ENCODE assay signal across 1 cellular context in the genomic region with DNA sequence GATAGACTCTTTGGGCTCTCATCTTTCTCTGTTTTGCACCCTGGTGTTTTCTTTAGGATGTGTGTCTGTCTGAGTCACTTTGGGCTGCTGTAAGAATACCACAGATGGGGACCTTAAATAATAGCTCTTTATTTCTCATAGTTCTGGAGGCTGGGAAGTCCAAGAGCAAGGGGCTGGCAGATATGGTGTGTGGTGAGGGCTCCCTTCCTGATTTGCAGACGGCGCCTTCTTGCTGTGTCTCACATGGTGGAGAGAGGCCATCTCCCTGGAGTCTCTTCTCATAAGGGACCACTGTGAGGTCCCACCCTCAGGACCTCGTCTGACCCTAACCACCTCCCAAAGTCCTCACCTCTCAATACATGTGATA.
TF ChIP-seq lines count a peak whose summit lies in the region.

No MANE protein-coding gene starts in this region.

TF ChIP-seq in HCT116, 20 proteins besides CTCF, POLR2A, EP300 and RAD21 (continued from another document):
- TF ChIP-seq SIN3A (IDR thresholded peaks at IDR 0.05; ENCODE audit: low read depth) (no peak), EZH2phosphoT487 (IDR thresholded peaks at IDR 0.05; ENCODE audit: borderline replicate concordance) (no peak), YY1 (IDR thresholded peaks at IDR 0.05; ENCODE audit: extremely low read depth, insufficient replicate concordance, low read depth, low read length) (no peak), EZH2 (IDR thresholded peaks at IDR 0.05) (no peak), SRF (IDR thresholded peaks at IDR 0.05; ENCODE audit: low read depth) (no peak), FOSL1 (IDR thresholded peaks at IDR 0.05; ENCODE audit: low read depth) (no peak)
